13 cellular contexts compared by ENCODE assay signal in genomic region chr17:79154446-79154845, GRCh38.
"Had no signal": no experiment of that assay in that cellular context is flagged by ENCODE, and none has a peak within 500 bp of the region (broad histone marks: within the 10 kb centered on the region; RNA-seq: fewer than 3 reads in every experiment).

No MANE protein-coding gene starts in this region.

- H3K27ac ChIP-seq: breast epithelium, dorsolateral prefrontal cortex, parathyroid adenoma, transverse colon had no signal

- H2AFZ ChIP-seq: parathyroid adenoma had no signal

- H3K9ac ChIP-seq: parathyroid adenoma had no signal

- ATAC-seq: activated T-cell treated with anti-CD3 and anti-CD28 coated beads, Interleukin-2, amount 50 U/mL, for 4 hours; left colon; stimulated activated memory B cell treated with anti-CD40 and anti-IgM and Interleukin-4, amounts not matched to agents 10 μg/mL and 1 μg/mL and 100 μg/mL, for 72 hours had no signal

- H3K36me3 ChIP-seq: breast epithelium, transverse colon had no signal

- H3K4me3 ChIP-seq: breast epithelium, transverse colon had no signal

- H3K9me3 ChIP-seq: breast epithelium, transverse colon had no signal

- H3K4me1 ChIP-seq: breast epithelium, parathyroid adenoma, transverse colon had no signal

- DNase-seq: activated CD4-positive, alpha-beta memory T cell treated with anti-CD3 and anti-CD28 coated beads for 36 hours; activated gamma-delta T cell; activated T-cell treated with anti-CD3 and anti-CD28 coated beads, Interleukin-2, amount 50 U/mL, for 4 hours; left colon; mesenchymal stem cell; nephron progenitor cell; stimulated activated CD4-positive, alpha-beta T cell treated with anti-CD3 and anti-CD28 coated beads, Interleukin-1b, Interleukin-23, amount 100 ng/mL, for 48 hours; T-helper 9 cell; transverse colon had no signal
